Comparison of ENCODE assay signal across 1 cellular context in genomic region chr7:74121401-74122249, GRCh38.
TF ChIP-seq lines count a peak whose summit lies in the region.

No MANE protein-coding gene starts in this region.

TF ChIP-seq in endothelial cell of umbilical vein, 7 proteins besides CTCF, POLR2A, EP300 and RAD21:
- TF ChIP-seq MYC (IDR thresholded peaks at IDR 0.05; ENCODE audit: low read depth, low read length), result no peak
- no peak for TF ChIP-seq JUN (IDR thresholded peaks at IDR 0.05; ENCODE audit: borderline replicate concordance, insufficient read depth, insufficient read length, low read depth)
- TF ChIP-seq, protein P1, sequence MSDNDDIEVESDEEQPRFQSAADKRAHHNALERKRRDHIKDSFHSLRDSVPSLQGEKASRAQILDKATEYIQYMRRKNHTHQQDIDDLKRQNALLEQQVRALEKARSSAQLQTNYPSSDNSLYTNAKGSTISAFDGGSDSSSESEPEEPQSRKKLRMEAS (IDR thresholded peaks at IDR 0.05; ENCODE audit: insufficient read depth, insufficient read length), result no peak
- TF ChIP-seq GATA2 (IDR thresholded peaks at IDR 0.05; ENCODE audit: insufficient read depth, insufficient read length, low read depth, low read length), result no peak
- no peak for TF ChIP-seq EZH2 (IDR thresholded peaks at IDR 0.05; ENCODE audit: borderline replicate concordance, low read depth, low read length, severe bottlenecking)
- no peak for TF ChIP-seq POLR2AphosphoS5 (IDR thresholded peaks at IDR 0.05; ENCODE audit: insufficient read depth, low read depth, low read length)
- TF ChIP-seq FOS (IDR thresholded peaks at IDR 0.05; ENCODE audit: borderline replicate concordance, insufficient read depth, low read length), result no peak
TF ChIP-seq in endothelial cell of umbilical vein: peak in this region for 0.
